ENCODE assay signal across 35 cellular contexts in genomic region chr7:112603673-112604072, GRCh38.
"Had no signal": no experiment of that assay in that cellular context is flagged by ENCODE, and none has a peak within 500 bp of the region (broad histone marks: within the 10 kb centered on the region; RNA-seq: fewer than 3 reads in every experiment).

No MANE protein-coding gene starts in this region.

- DNase-seq: Karpas-422, Kasumi-1, MG63, MM.1S, MV-4-11, NCI-H1048, NCI-H1092, NCI-H1092 treated with DMSO at 0.1 percent for 48 hours, NCI-H1105, NCI-H1105 treated with DMSO at 0.1 percent for 48 hours, NCI-H1417, NCI-H1417 treated with DMSO at 0.1 percent for 48 hours, NCI-H1436, NCI-H1436 treated with DMSO at 0.1 percent for 48 hours, NCI-H146, NCI-H1694, NCI-H1694 treated with DMSO at 0.1 percent for 48 hours, NCI-H187, NCI-H187 treated with DMSO at 0.1 percent for 48 hours, NCI-H1930, NCI-H2029, NCI-H2029 treated with DMSO at 0.1 percent for 48 hours, NCI-H2081, NCI-H2081 treated with DMSO at 0.1 percent for 48 hours, NCI-H2107, NCI-H2171, NCI-H2171 treated with DMSO at 0.1 percent for 48 hours, NCI-H2227 treated with DMSO at 0.1 percent for 48 hours, NCI-H226, NCI-H345, NCI-H446, NCI-H446 treated with DMSO at 0.1 percent for 48 hours, NCI-H510A, NCI-H510A treated with DMSO at 0.1 percent for 48 hours, NCI-H524 had no signal

- H3K9me3 ChIP-seq: MG63 had no signal

- H3K27me3 ChIP-seq: MG63 had no signal

- H3K4me3 ChIP-seq: MG63 had no signal

- H3K36me3 ChIP-seq: MG63 had no signal
